8 cellular contexts compared by ENCODE assay signal in genomic region chr3:94050546-94050945, GRCh38. TPM values are rescaled to one million over a fixed set of nuclear protein-coding genes. Genes with fewer than 3 reads are reported as not detected.
"Had no signal": no experiment of that assay in that cellular context is flagged by ENCODE, and none has a peak within 500 bp of the region (broad histone marks: within the 10 kb centered on the region; RNA-seq: fewer than 3 reads in every experiment).

No MANE protein-coding gene starts in this region.

- H3K9me3 Mint-ChIP-seq: IgD-negative memory B cell had no signal

- H3K27ac Mint-ChIP-seq: IgD-negative memory B cell had no signal

- H3K4me3 Mint-ChIP-seq: IgD-negative memory B cell had no signal

- DNase-seq: IMR-90, KBM-7 had no signal

- H3K4me3 ChIP-seq: K562 had no signal

- H3K27me3 Mint-ChIP-seq: IgD-negative memory B cell had no signal

- FAIRE-seq: HepG2, HTR-8/SVneo, K562 had no signal

- ATAC-seq: HepG2, K562 had no signal

- H3K4me1 Mint-ChIP-seq: IgD-negative memory B cell had no signal

- H3K27ac ChIP-seq: HL-60 had no signal

RNA-seq across cellular contexts. Expression of gene STX19, which starts 22.1 kb away (rescaled TPM):
- total RNA-seq: HepG2, HT1080, IMR-90, K562 had no signal
- polyA plus RNA-seq: HepG2, IMR-90 had no signal
